Comparison of ENCODE assay signal across 9 cellular contexts in genomic region chr9:34994429-34995287, GRCh38. TPM values are rescaled to one million over a fixed set of nuclear protein-coding genes. Genes with fewer than 3 reads are reported as not detected.
DNase-seq lines count a peak whose midpoint lies in the region; ATAC-seq, FAIRE-seq and TF ChIP-seq lines count a peak whose summit lies in the region.
"Had no signal": no experiment of that assay in that cellular context is flagged by ENCODE, and none has a peak within 500 bp of the region (broad histone marks: within the 10 kb centered on the region; RNA-seq: fewer than 3 reads in every experiment).

No MANE protein-coding gene starts in this region.

- intact Hi-C loops in dendritic cell treated with granulocyte-macrophage colony-stimulating factor and Interleukin-4, amounts not matched to agents 40 ng/mL and 50 ng/mL, for 4 days (cut with micrococcal nuclease), result loop anchor here (2.0 kb wide), 1 partner anchor 96 kb away; no protein-coding TSS in a partner anchor

- peak overlapping the region; percentile 61 for H3K27ac Mint-ChIP-seq in dendritic cell treated with granulocyte-macrophage colony-stimulating factor and Interleukin-4, amounts not matched to agents 40 ng/mL and 50 ng/mL, for 4 days
- peak overlapping the region; percentile 89 for H3K27ac Mint-ChIP-seq in mesothelial cell of epicardium

- TF ChIP-seq CTCF in mesothelial cell of epicardium (IDR thresholded peaks at IDR 0.05; ENCODE audit: unreplicated experiment), result peak; percentile 56

- H3K36me3 Mint-ChIP-seq in dendritic cell treated with granulocyte-macrophage colony-stimulating factor and Interleukin-4, amounts not matched to agents 40 ng/mL and 50 ng/mL, for 4 days (ENCODE audit: low read depth), result peaks cover 30% of the 10 kb centered on the region
- peaks cover 9% of the 10 kb centered on the region for H3K36me3 Mint-ChIP-seq in mesothelial cell of epicardium

- DNase-seq in AG08396 (ENCODE audit: low spot score) (peak; percentile 55), GM12891 (ENCODE audit: insufficient read length, low spot score) (no peak), NCI-H748 (lab: John Stamatoyannopoulos, UW; ENCODE audit: unreplicated experiment) (peak; percentile 66), mesothelial cell of epicardium (ENCODE audit: low spot score in 2 of 2, unreplicated experiment in 2 of 2) (no peak)
- DNase-seq in stimulated activated naive CD4-positive, alpha-beta T cell treated with Interleukin-2 at 50 U/mL for 16 hours (lab: John Stamatoyannopoulos, UW), result no peak

- H3K9me3 Mint-ChIP-seq in dendritic cell treated with granulocyte-macrophage colony-stimulating factor and Interleukin-4, amounts not matched to agents 40 ng/mL and 50 ng/mL, for 4 days, result no peaks in the 10 kb centered on the region
- no peaks in the 10 kb centered on the region for H3K9me3 Mint-ChIP-seq in mesothelial cell of epicardium

- ATAC-seq in GM19328 (IDR thresholded peaks at IDR 0.05; ENCODE audit: unreplicated experiment) (no peak), HG03378 (IDR thresholded peaks at IDR 0.05; ENCODE audit: unreplicated experiment) (no peak)

- TF ChIP-seq POLR2A in GM12891 (IDR thresholded peaks at IDR 0.05; ENCODE audit: low read depth, low read length), result no peak

- H3K4me1 Mint-ChIP-seq in dendritic cell treated with granulocyte-macrophage colony-stimulating factor and Interleukin-4, amounts not matched to agents 40 ng/mL and 50 ng/mL, for 4 days (ENCODE audit: low read depth), result peaks cover 59% of the 10 kb centered on the region
- peaks cover 38% of the 10 kb centered on the region for H3K4me1 Mint-ChIP-seq in mesothelial cell of epicardium

- no peak overlapping the region for H3K4me3 Mint-ChIP-seq in dendritic cell treated with granulocyte-macrophage colony-stimulating factor and Interleukin-4, amounts not matched to agents 40 ng/mL and 50 ng/mL, for 4 days
- peak overlapping the region; percentile 3 for H3K4me3 Mint-ChIP-seq in mesothelial cell of epicardium

- peaks cover 3% of the 10 kb centered on the region for H3K27me3 Mint-ChIP-seq in dendritic cell treated with granulocyte-macrophage colony-stimulating factor and Interleukin-4, amounts not matched to agents 40 ng/mL and 50 ng/mL, for 4 days
- no peaks in the 10 kb centered on the region for H3K27me3 Mint-ChIP-seq in mesothelial cell of epicardium (ENCODE audit: low read depth)

- FAIRE-seq in GM12891 (lab: Jason Lieb, UNC), result peak; percentile 63

TF ChIP-seq in GM12891, 5 proteins besides CTCF, POLR2A, EP300 and RAD21:
- TF ChIP-seq TAF1 (IDR thresholded peaks at IDR 0.05; ENCODE audit: low read depth, low read length) (no peak), SPI1 (IDR thresholded peaks at IDR 0.05; ENCODE audit: low read depth, low read length) (no peak), PAX5 (IDR thresholded peaks at IDR 0.05; ENCODE audit: insufficient read depth, low read length, severe bottlenecking) (no peak), POU2F2 (IDR thresholded peaks at IDR 0.05; ENCODE audit: low read depth, low read length) (no peak), POLR2AphosphoS5 (IDR thresholded peaks at IDR 0.05; ENCODE audit: low read depth, low read length) (no peak)

RNA-seq across cellular contexts. Expression of gene DNAJB5, which starts 5.1 kb away (rescaled TPM):
- 7.7 TPM for polyA plus RNA-seq in GM12891 (2012; ENCODE audit: low read depth, missing spikeins)
- 15.4 to 18.4 TPM (median 16.4 TPM) in 3 replicates for total RNA-seq in mesothelial cell of epicardium

RNA-seq across cellular contexts. Expression of gene PHF24, which starts 36.6 kb away (rescaled TPM):
- polyA plus RNA-seq in GM12891 (2012; ENCODE audit: low read depth, missing spikeins), result not detected
- 0.62 to 0.99 TPM (median 0.83 TPM) in 3 replicates for total RNA-seq in mesothelial cell of epicardium
- total RNA-seq: pulmonary artery endothelial cell had no signal

Comparison
In these comparisons a context has a peak if more than half of its experiments do, and no peak if none do; other contexts are left out.
1. DNase-seq: peak in AG08396 (single experiment) and NCI-H748 (single experiment); none in GM12891 (single experiment), mesothelial cell of epicardium (0 of 2) and stimulated activated naive CD4-positive, alpha-beta T cell treated with Interleukin-2 at 50 U/mL for 16 hours (single experiment).